Comparison of ENCODE assay signal across 8 cellular contexts in the genomic region with DNA sequence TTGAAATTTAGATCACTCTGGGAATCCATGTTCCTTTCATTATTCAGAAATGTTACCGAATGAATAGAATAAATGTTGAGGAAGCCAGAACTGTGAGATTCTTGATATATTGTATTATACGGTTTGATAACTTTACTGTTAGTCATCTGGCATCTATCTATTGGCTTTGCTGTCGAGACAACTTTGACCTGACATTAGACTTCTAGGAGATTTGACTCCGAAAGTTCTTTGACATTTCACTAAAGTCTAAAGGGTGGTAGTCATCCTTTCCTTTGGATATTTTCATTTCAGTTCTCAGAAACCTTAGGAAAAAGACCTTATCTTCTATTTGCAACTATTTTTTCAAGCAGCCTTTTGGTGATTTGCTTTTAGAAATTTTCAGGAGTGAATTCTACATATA. TPM values are rescaled to one million over a fixed set of nuclear protein-coding genes. Genes with fewer than 3 reads are reported as not detected.
DNase-seq lines count a peak whose midpoint lies in the region; ATAC-seq and TF ChIP-seq lines count a peak whose summit lies in the region.

No MANE protein-coding gene starts in this region.

- H3K9ac ChIP-seq in PC-3 (ENCODE audit: low read length): peak overlapping the region; percentile 79
- H3K9ac ChIP-seq in fibroblast of lung (ENCODE audit: insufficient read depth, low read length): no peak overlapping the region
- H3K9ac ChIP-seq in rectal smooth muscle tissue (ENCODE audit: low read length): no peak overlapping the region

- H3K79me2 ChIP-seq in PC-3 (ENCODE audit: low read length): peaks cover 67% of the 10 kb centered on the region
- peaks cover 66% of the 10 kb centered on the region for H3K79me2 ChIP-seq in fibroblast of lung (ENCODE audit: control insufficient read depth, insufficient read depth, low read length)

- no peaks in the 10 kb centered on the region for H3K27me3 ChIP-seq in PC-3 (ENCODE audit: low read length)
- H3K27me3 ChIP-seq in fibroblast of lung (ENCODE audit: control insufficient read depth, insufficient read depth, low read length): no peaks in the 10 kb centered on the region
- no peaks in the 10 kb centered on the region for H3K27me3 ChIP-seq in rectal smooth muscle tissue (ENCODE audit: control insufficient read depth, insufficient read depth, low read length)

- POLR2A ChIA-PET in PC-3 (lab: Charles Lee; ENCODE audit: unreplicated experiment): no interaction called here

- H4K20me1 ChIP-seq in PC-3 (ENCODE audit: low read length): 0 out of 2 replicates have a peak, but pooled peaks cover 5% of the 10 kb centered on the region
- no peaks in the 10 kb centered on the region for H4K20me1 ChIP-seq in fibroblast of lung (ENCODE audit: control insufficient read depth, extremely low read depth, insufficient read depth, low read length)

- TF ChIP-seq CTCF in GM12864 (IDR thresholded peaks at IDR 0.05; ENCODE audit: low read depth, low read length, missing control alignments): no peak
- no peak for TF ChIP-seq CTCF in PC-3 (conservative IDR thresholded peaks at IDR 0.05; ENCODE audit: low read depth, low read length)
- no peak for TF ChIP-seq CTCF in fibroblast of lung (conservative IDR thresholded peaks at IDR 0.05 in 1 of 2, IDR thresholded peaks at IDR 0.05 in 1 of 2; ENCODE audit: low read depth in 1 of 2, low read length in 2 of 2)

- CTCF ChIA-PET in PC-3 (lab: Charles Lee): no interaction called here

- H3K9me3 ChIP-seq in PC-3 (ENCODE audit: low read length) (no peaks in the 10 kb centered on the region), fibroblast of lung (ENCODE audit: control insufficient read depth, insufficient read depth, low read depth, low read length) (no peaks in the 10 kb centered on the region)

- H3K36me3 ChIP-seq in PC-3 (ENCODE audit: low read depth, low read length) (no peaks in the 10 kb centered on the region), fibroblast of lung (ENCODE audit: control insufficient read depth, insufficient read depth, low read length) (no peaks in the 10 kb centered on the region), rectal smooth muscle tissue (ENCODE audit: control insufficient read depth, insufficient read depth, low read length) (no peaks in the 10 kb centered on the region)

- BruUV-seq in PC-3 (replicated peaks; lab: Mats Ljungman, UMichigan): no TSS peak

- DNase-seq in GM12864 (ENCODE audit: low read depth) (no peak), PC-3 (peak; percentile 25), fibroblast of lung (ENCODE audit: low read depth in 2 of 2) (no peak), GM19240 (ENCODE audit: insufficient read length, low spot score) (no peak)
- no peak for DNase-seq in activated effector memory CD4-positive, alpha-beta T cell treated with anti-CD3 and anti-CD28 coated beads, Interleukin-2, amount 50 U/mL, for 16 hours

- H3K27ac ChIP-seq in PC-3 (ENCODE audit: low read length): no peak overlapping the region
- H3K27ac ChIP-seq in fibroblast of lung (ENCODE audit: insufficient read depth, low read length): peak overlapping the region; percentile 99
- peak overlapping the region; percentile 98 for H3K27ac ChIP-seq in rectal smooth muscle tissue (ENCODE audit: low read depth, low read length)

- H3K4me1 ChIP-seq in PC-3 (ENCODE audit: insufficient read depth, low read length) (peaks cover 16% of the 10 kb centered on the region; the same call in 1 of the 2 replicates), fibroblast of lung (ENCODE audit: control insufficient read depth, extremely low read depth, insufficient read depth, low read length) (peaks cover 4% of the 10 kb centered on the region), rectal smooth muscle tissue (ENCODE audit: control insufficient read depth, insufficient read depth, low read length) (peaks cover 12% of the 10 kb centered on the region)

- no peaks in the 10 kb centered on the region for H3K9me2 ChIP-seq in PC-3 (replicated peaks; ENCODE audit: low read length)

- peak overlapping the region; percentile 92; the same call in 1 of the 2 replicates for H2AFZ ChIP-seq in PC-3 (ENCODE audit: low read length)
- H2AFZ ChIP-seq in fibroblast of lung (ENCODE audit: low read length): no peak overlapping the region

- ATAC-seq in PC-3 (no peak), HG02759 (IDR thresholded peaks at IDR 0.05; ENCODE audit: unreplicated experiment) (no peak), HG02840 (IDR thresholded peaks at IDR 0.05; ENCODE audit: low FRiP score, unreplicated experiment) (no peak)

- intact Hi-C loops in PC-3 (cut with micrococcal nuclease): loop anchor here (5.0 kb wide), 3 partner anchors 61 to 111 kb away; partner anchors contain the start of gene NOP58

- H3K4me3 ChIP-seq in GM12864 (ENCODE audit: low read depth, low read length) (peak overlapping the region; percentile 96), PC-3 (ENCODE audit: low read length) (peak overlapping the region; percentile 99), fibroblast of lung (replicated peaks in 1 of 4; ENCODE audit: control extremely low read depth in 1 of 4, insufficient read depth in 1 of 4, low read depth in 3 of 4, low read length in 4 of 4) (peak overlapping the region; percentile 64 to 99 (median 88)), rectal smooth muscle tissue (ENCODE audit: low read length) (peak overlapping the region; percentile 98)

- peak overlapping the region; percentile 84 for H3K4me2 ChIP-seq in PC-3 (ENCODE audit: low read length)
- peak overlapping the region; percentile 97 for H3K4me2 ChIP-seq in fibroblast of lung (ENCODE audit: extremely low read depth, insufficient read depth, low read length)

- no peaks in the 10 kb centered on the region for H3F3A ChIP-seq in PC-3 (ENCODE audit: low read length, unreplicated experiment)

RNA-seq across cellular contexts. Expression of gene BMPR2, which starts 1.9 kb away (rescaled TPM):
- total RNA-seq in PC-3 (2014; rRNA removed): 10.0 and 11.1 TPM in 2 replicates
- 16.2 and 21.6 TPM in 2 replicates for total RNA-seq in fibroblast of lung
- polyA plus RNA-seq in fibroblast of lung: 44.1 and 65.8 TPM in 2 replicates
- 17.5 and 30.2 TPM in 2 replicates for polyA plus RNA-seq in fibroblast of lung (2012)
- 40.2 and 41.3 TPM in 2 replicates for polyA minus RNA-seq in fibroblast of lung (ENCODE audit: low replicate concordance)
